ENCODE assay signal across 1 cellular context in the genomic region with DNA sequence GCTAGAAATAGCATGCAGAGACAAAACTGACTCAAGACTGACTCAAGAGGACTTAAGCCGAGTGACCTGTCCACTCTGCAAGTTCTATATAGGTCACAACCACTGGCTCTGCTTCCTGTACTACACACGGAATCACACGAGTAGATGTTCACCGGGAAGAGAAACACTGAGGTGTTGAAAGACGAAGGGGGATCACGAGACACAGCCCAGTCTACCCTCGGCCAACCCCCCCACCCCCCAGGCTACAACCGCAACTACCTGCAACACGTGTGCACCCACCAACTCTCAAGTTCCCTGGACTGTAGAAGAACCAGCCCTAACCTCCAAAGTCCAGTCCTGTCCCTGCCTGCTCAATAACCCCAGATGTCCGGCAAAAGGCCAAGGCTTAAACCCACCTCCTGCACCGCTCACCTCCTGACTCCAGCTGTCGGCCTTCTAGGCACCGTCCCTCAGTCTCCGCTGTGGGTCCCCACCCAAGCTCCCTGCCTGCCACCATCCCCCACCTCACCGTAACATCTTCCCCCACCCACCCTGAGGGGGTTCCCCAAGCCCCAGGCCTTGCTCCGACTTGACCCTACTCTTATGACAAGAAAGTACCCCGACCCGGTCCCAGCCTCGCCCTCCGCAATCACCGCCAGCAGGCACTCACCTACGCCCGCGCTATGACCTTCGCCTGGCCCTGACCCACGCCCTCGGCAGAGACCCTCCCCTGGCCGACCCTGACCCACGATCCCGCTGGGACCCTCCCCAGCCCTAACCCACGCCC.
TF ChIP-seq lines count a peak whose summit lies in the region.

No MANE protein-coding gene starts in this region.

TF ChIP-seq in endothelial cell of umbilical vein, 7 proteins besides CTCF, POLR2A, EP300 and RAD21:
- TF ChIP-seq MYC (IDR thresholded peaks at IDR 0.05; ENCODE audit: low read depth, low read length) (no peak), FOS (IDR thresholded peaks at IDR 0.05; ENCODE audit: borderline replicate concordance, insufficient read depth, low read length) (no peak), POLR2AphosphoS5 (IDR thresholded peaks at IDR 0.05; ENCODE audit: insufficient read depth, low read depth, low read length) (no peak), JUN (IDR thresholded peaks at IDR 0.05; ENCODE audit: borderline replicate concordance, insufficient read depth, insufficient read length, low read depth) (no peak), EZH2 (IDR thresholded peaks at IDR 0.05; ENCODE audit: borderline replicate concordance, low read depth, low read length, severe bottlenecking) (no peak), GATA2 (IDR thresholded peaks at IDR 0.05; ENCODE audit: insufficient read depth, insufficient read length, low read depth, low read length) (no peak)
- TF ChIP-seq, protein P1, sequence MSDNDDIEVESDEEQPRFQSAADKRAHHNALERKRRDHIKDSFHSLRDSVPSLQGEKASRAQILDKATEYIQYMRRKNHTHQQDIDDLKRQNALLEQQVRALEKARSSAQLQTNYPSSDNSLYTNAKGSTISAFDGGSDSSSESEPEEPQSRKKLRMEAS (IDR thresholded peaks at IDR 0.05; ENCODE audit: insufficient read depth, insufficient read length) = no peak
TF ChIP-seq in endothelial cell of umbilical vein: peak in this region for 0.
